14 cellular contexts compared by ENCODE assay signal in genomic region chr2:136130045-136130444, GRCh38. TPM values are rescaled to one million over a fixed set of nuclear protein-coding genes. Genes with fewer than 3 reads are reported as not detected.
DNase-seq lines count a peak whose midpoint lies in the region; ATAC-seq and TF ChIP-seq lines count a peak whose summit lies in the region.
"Had no signal": no experiment of that assay in that cellular context is flagged by ENCODE, and none has a peak within 500 bp of the region (broad histone marks: within the 10 kb centered on the region; RNA-seq: fewer than 3 reads in every experiment).

No MANE protein-coding gene starts in this region.

- peak overlapping the region; percentile 53 for H3K4me3 Mint-ChIP-seq in stimulated activated naive CD8-positive, alpha-beta T cell treated with anti-CD3 and anti-CD28 coated beads, Interleukin-15, Interleukin-2, amounts not matched to agents 100 ng/mL and 50 ng/mL, for 24 hours
- H3K4me3 Mint-ChIP-seq in T-helper 17 cell, result peak overlapping the region; percentile 85
- peak overlapping the region; percentile 46 to 79 (median 77) for H3K4me3 Mint-ChIP-seq in immature natural killer cell
- H3K4me3 Mint-ChIP-seq: HFFc6 had no signal

- H3K27me3 Mint-ChIP-seq in stimulated activated naive CD8-positive, alpha-beta T cell treated with anti-CD3 and anti-CD28 coated beads, Interleukin-15, Interleukin-2, amounts not matched to agents 100 ng/mL and 50 ng/mL, for 24 hours, result peaks cover 5% of the 10 kb centered on the region
- no peaks in the 10 kb centered on the region for H3K27me3 Mint-ChIP-seq in T-helper 17 cell
- peaks cover 28 to 57% (median 29%) of the 10 kb centered on the region in 3 donors for H3K27me3 Mint-ChIP-seq in immature natural killer cell (ENCODE audit: low read depth in 3 of 3)

- no peak overlapping the region for H3K27ac Mint-ChIP-seq in stimulated activated naive CD8-positive, alpha-beta T cell treated with anti-CD3 and anti-CD28 coated beads, Interleukin-15, Interleukin-2, amounts not matched to agents 100 ng/mL and 50 ng/mL, for 24 hours
- H3K27ac Mint-ChIP-seq in T-helper 17 cell (peak overlapping the region; percentile 97), immature natural killer cell (peak overlapping the region; percentile 95 to 99 (median 98))
- H3K27ac Mint-ChIP-seq: HFFc6 had no signal

- H3K9me3 Mint-ChIP-seq in stimulated activated naive CD8-positive, alpha-beta T cell treated with anti-CD3 and anti-CD28 coated beads, Interleukin-15, Interleukin-2, amounts not matched to agents 100 ng/mL and 50 ng/mL, for 24 hours, result no peaks in the 10 kb centered on the region
- no peaks in the 10 kb centered on the region for H3K9me3 Mint-ChIP-seq in immature natural killer cell
- H3K9me3 Mint-ChIP-seq: HFFc6 had no signal

- H3K9me3 ChIP-seq in T-helper 17 cell (ENCODE audit: control insufficient read depth, low read length, poor library complexity, severe bottlenecking), result no peaks in the 10 kb centered on the region
- H3K9me3 ChIP-seq: SJCRH30, suprapubic skin had no signal

- TF ChIP-seq CTCF in GM13977 (IDR thresholded peaks at IDR 0.05; ENCODE audit: extremely low read depth, insufficient read depth, missing control alignments), result no peak

- ATAC-seq in stimulated activated naive CD8-positive, alpha-beta T cell treated with anti-CD3 and anti-CD28 coated beads, Interleukin-15, Interleukin-2, amounts not matched to agents 100 U/mL and 50 U/mL, for 24 hours, result no peak
- no peak for ATAC-seq in T-helper 17 cell
- no peak for ATAC-seq in GM21381 (IDR thresholded peaks at IDR 0.05; ENCODE audit: unreplicated experiment)
- no peak for ATAC-seq in HG03354 (IDR thresholded peaks at IDR 0.05; ENCODE audit: poor library complexity, severe bottlenecking, unreplicated experiment)

- no peak for DNase-seq in stimulated activated naive CD8-positive, alpha-beta T cell treated with anti-CD3 and anti-CD28 coated beads, Interleukin-15, Interleukin-2, amounts not matched to agents 100 U/mL and 50 U/mL, for 24 hours
- DNase-seq in T-helper 17 cell, result no peak
- no peak for DNase-seq in immature natural killer cell
- DNase-seq in GM13977 (ENCODE audit: low spot score), result no peak
- no peak for DNase-seq in DMS53 treated with DMSO at 0.1 percent for 48 hours (lab: John Stamatoyannopoulos, UW; ENCODE audit: unreplicated experiment)
- DNase-seq: HFFc6, islet precursor cell, NCI-H1092 treated with DMSO at 0.1 percent for 48 hours, NCI-H526, SJCRH30 had no signal

- H3K4me1 Mint-ChIP-seq in stimulated activated naive CD8-positive, alpha-beta T cell treated with anti-CD3 and anti-CD28 coated beads, Interleukin-15, Interleukin-2, amounts not matched to agents 100 ng/mL and 50 ng/mL, for 24 hours (ENCODE audit: low read depth), result peaks cover 100% of the 10 kb centered on the region
- peaks cover 82% of the 10 kb centered on the region for H3K4me1 Mint-ChIP-seq in T-helper 17 cell
- H3K4me1 Mint-ChIP-seq in immature natural killer cell, result peaks cover 91 to 93% of the 10 kb centered on the region in 2 donors

- no peaks in the 10 kb centered on the region for H3K36me3 Mint-ChIP-seq in stimulated activated naive CD8-positive, alpha-beta T cell treated with anti-CD3 and anti-CD28 coated beads, Interleukin-15, Interleukin-2, amounts not matched to agents 100 ng/mL and 50 ng/mL, for 24 hours (ENCODE audit: low read depth)
- H3K36me3 Mint-ChIP-seq in T-helper 17 cell (ENCODE audit: low read depth) (no peaks in the 10 kb centered on the region), immature natural killer cell (no peaks in the 10 kb centered on the region)

- in situ Hi-C loops in GM13977 (cut with MboI; ENCODE audit: low pct_unique_long_range_greater_than_20kb, low sequenced_read_pairs, unreplicated experiment), result no loop called here

RNA-seq across cellular contexts. Expression of gene CXCR4, which starts 12.1 kb away (rescaled TPM):
- 1,000 to 10,000 TPM; 1,189 to 1,429 TPM for total RNA-seq in T-helper 17 cell
- polyA plus RNA-seq in immature natural killer cell, result 100 to 1,000 TPM; 147 to 758 (median 582) TPM
- total RNA-seq: HFFc6 had no signal
